20 cellular contexts compared by ENCODE assay signal in the genomic region with DNA sequence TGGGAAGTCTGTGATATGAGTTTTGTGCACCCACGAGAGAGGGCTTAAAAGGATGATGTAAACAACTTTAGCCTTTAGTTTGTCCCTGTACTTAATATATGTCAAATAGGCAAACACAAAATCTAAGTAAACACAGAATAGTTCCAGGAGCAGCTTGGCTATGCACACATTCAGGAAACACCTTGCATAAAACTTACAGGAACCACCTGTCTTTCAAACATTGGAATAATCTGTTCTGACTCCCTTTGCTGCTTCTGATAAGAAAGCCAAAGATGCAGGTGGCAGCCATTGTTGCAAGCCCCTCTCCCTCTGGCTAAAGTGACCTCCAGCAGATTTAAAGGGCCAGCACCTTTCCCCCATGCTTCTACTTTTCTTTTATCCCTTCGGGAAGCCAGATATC. TPM values are rescaled to one million over a fixed set of nuclear protein-coding genes. Genes with fewer than 3 reads are reported as not detected.
DNase-seq lines count a peak whose midpoint lies in the region; ATAC-seq and TF ChIP-seq lines count a peak whose summit lies in the region.
"Had no signal": no experiment of that assay in that cellular context is flagged by ENCODE, and none has a peak within 500 bp of the region (broad histone marks: within the 10 kb centered on the region; RNA-seq: fewer than 3 reads in every experiment).

No MANE protein-coding gene starts in this region.

- no peak overlapping the region for H3K27ac Mint-ChIP-seq in activated CD4-positive, alpha-beta T cell treated with anti-CD3 and anti-CD28 coated beads, Interleukin-2, amount 10 ng/mL, durations not matched to agents 24 days and 14 days

- no peak for ATAC-seq in HG03565 (IDR thresholded peaks at IDR 0.05; ENCODE audit: unreplicated experiment)
- ATAC-seq: SK-N-SH treated with all-trans-retinoic acid at 6 μM for 48 hours had no signal

- H3K4me1 Mint-ChIP-seq in activated CD4-positive, alpha-beta T cell treated with anti-CD3 and anti-CD28 coated beads, Interleukin-2, amount 10 ng/mL, durations not matched to agents 24 days and 14 days, result peaks cover 17% of the 10 kb centered on the region

- no peaks in the 10 kb centered on the region for H3K27me3 Mint-ChIP-seq in activated CD4-positive, alpha-beta T cell treated with anti-CD3 and anti-CD28 coated beads, Interleukin-2, amount 10 ng/mL, durations not matched to agents 24 days and 14 days
- H3K27me3 Mint-ChIP-seq: CD4-positive, CD25-positive, alpha-beta regulatory T cell had no signal

- TF ChIP-seq CTCF in VCaP (conservative IDR thresholded peaks at IDR 0.05), result no peak
- TF ChIP-seq CTCF in GM13976 (IDR thresholded peaks at IDR 0.05; ENCODE audit: borderline replicate concordance, control extremely low read depth, extremely low read depth, insufficient read depth, missing control alignments), result no peak
- no peak for TF ChIP-seq CTCF in GM20000 (IDR thresholded peaks at IDR 0.05; ENCODE audit: extremely low read depth, missing control alignments)

- in situ Hi-C loops in GM13976 (cut with MboI; ENCODE audit: low sequenced_read_pairs, unreplicated experiment), result no loop called here

- no peak for DNase-seq in activated CD4-positive, alpha-beta T cell treated with anti-CD3 and anti-CD28 coated beads, Interleukin-2, amount 10 ng/mL, durations not matched to agents 24 days and 14 days
- DNase-seq in activated CD4-positive, alpha-beta T cell treated with anti-CD3 and anti-CD28 coated beads, Interleukin-2, amount 50 U/mL, for 4 hours, result no peak
- DNase-seq in GF-D8 (lab: John Stamatoyannopoulos, UW) (peak; percentile 11), lung microvascular endothelial cell (ENCODE audit: low read depth in 2 of 2) (peak; percentile 65 to 92), GM13976 (ENCODE audit: low spot score) (no peak), GM20000 (ENCODE audit: low spot score) (no peak)
- DNase-seq: 8988T; Calu3; CD4-positive, CD25-positive, alpha-beta regulatory T cell; KBM-7; MV-4-11; NCI-H1930; NCI-H226; NCI-H524 treated with DMSO at 0.1 percent for 48 hours; PC-9; SIG-M5 had no signal

- intact Hi-C loops in activated CD4-positive, alpha-beta T cell treated with anti-CD3 and anti-CD28 coated beads, Interleukin-2, amount 10 ng/mL, durations not matched to agents 24 days and 14 days (cut with micrococcal nuclease), result no loop called here

- H3K36me3 Mint-ChIP-seq in activated CD4-positive, alpha-beta T cell treated with anti-CD3 and anti-CD28 coated beads, Interleukin-2, amount 10 ng/mL, durations not matched to agents 24 days and 14 days (ENCODE audit: low read depth), result peaks cover 56% of the 10 kb centered on the region

- peaks cover 22% of the 10 kb centered on the region for H3K9me3 Mint-ChIP-seq in activated CD4-positive, alpha-beta T cell treated with anti-CD3 and anti-CD28 coated beads, Interleukin-2, amount 10 ng/mL, durations not matched to agents 24 days and 14 days

- peak overlapping the region; percentile 12 for H3K4me3 Mint-ChIP-seq in activated CD4-positive, alpha-beta T cell treated with anti-CD3 and anti-CD28 coated beads, Interleukin-2, amount 10 ng/mL, durations not matched to agents 24 days and 14 days

- H3K27ac ChIP-seq in VCaP, result peak overlapping the region; percentile 94
- H3K27ac ChIP-seq: PC-9, RWPE1 had no signal

RNA-seq across cellular contexts. Expression of a gene that starts 4.7 kb away (rescaled TPM):
- 12.0 and 14.6 TPM in 2 replicates for total RNA-seq in activated CD4-positive, alpha-beta T cell treated with anti-CD3 and anti-CD28 coated beads, Interleukin-2, amount 10 ng/mL, durations not matched to agents 24 days and 14 days
- total RNA-seq in lung microvascular endothelial cell, result 4.6 and 10.5 TPM in 2 replicates

Comparison
In these comparisons a context has a peak if more than half of its experiments do, and no peak if none do; other contexts are left out.
1. DNase-seq: peak in GF-D8 (single experiment) and lung microvascular endothelial cell (2 of 2); none in activated CD4-positive, alpha-beta T cell treated with anti-CD3 and anti-CD28 coated beads, Interleukin-2, amount 10 ng/mL, durations not matched to agents 24 days and 14 days (single experiment), activated CD4-positive, alpha-beta T cell treated with anti-CD3 and anti-CD28 coated beads, Interleukin-2, amount 50 U/mL, for 4 hours (0 of 2), GM13976 (single experiment) and GM20000 (single experiment).